Comparison of ENCODE assay signal across 8 cellular contexts in genomic region chr2:231786177-231786916, GRCh38. TPM values are rescaled to one million over a fixed set of nuclear protein-coding genes. Genes with fewer than 3 reads are reported as not detected.
DNase-seq lines count a peak whose midpoint lies in the region; ATAC-seq lines count a peak whose summit lies in the region.

TSS of gene COPS7B (plus strand) at chr2:231786445. CDS start at chr2:231788571, 2,126 bp downstream.

- POLR2A ChIA-PET in activated CD8-positive, alpha-beta memory T cell treated with anti-CD3 and anti-CD28 coated beads for 36 hours (lab: Charles Lee): interaction anchor here (0.6 kb wide), 2 partner anchors 173 to 322 kb away, joined by 3 to 6 read pairs; partner anchors contain the start of gene NCL

- H3K4me1 Mint-ChIP-seq in effector memory CD8-positive, alpha-beta T cell (ENCODE audit: low read depth in 2 of 2): peaks cover 53 to 65% of the 10 kb centered on the region in 2 donors
- peaks cover 49% of the 10 kb centered on the region for H3K4me1 Mint-ChIP-seq in memory B cell

- peak within 1 kb of the TSS; percentile 80 to 91 for H3K4me3 Mint-ChIP-seq in effector memory CD8-positive, alpha-beta T cell
- peak within 1 kb of the TSS; percentile 98 for H3K4me3 Mint-ChIP-seq in memory B cell

- ATAC-seq in GM19438 (IDR thresholded peaks at IDR 0.05; ENCODE audit: low read depth, unreplicated experiment) (peak; percentile 60), memory B cell (ENCODE audit: low read depth) (peak; percentile 64)
- ATAC-seq in effector memory CD8-positive, alpha-beta T cell (replicated peaks): peak; percentile 59

- no peaks in the 10 kb centered on the region for H3K9me3 Mint-ChIP-seq in effector memory CD8-positive, alpha-beta T cell
- no peaks in the 10 kb centered on the region for H3K9me3 Mint-ChIP-seq in memory B cell

- H3K27ac Mint-ChIP-seq in effector memory CD8-positive, alpha-beta T cell: peak within 1 kb of the TSS; percentile 89 to 93
- H3K27ac Mint-ChIP-seq in memory B cell: peak within 1 kb of the TSS; percentile 90

- peaks cover 23% of the 10 kb centered on the region for H3K36me3 Mint-ChIP-seq in effector memory CD8-positive, alpha-beta T cell (ENCODE audit: insufficient read depth)
- H3K36me3 Mint-ChIP-seq in memory B cell: peaks cover 10% of the 10 kb centered on the region

- DNase-seq in CD1c-positive myeloid dendritic cell (ENCODE audit: extremely low spot score) (peak; percentile 95), HPDE6-E6E7 (ENCODE audit: extremely low spot score) (peak; percentile 62), NOMO-1 (lab: John Stamatoyannopoulos, UW; ENCODE audit: unreplicated experiment in 2 of 2) (peak; percentile 67 to 87), memory B cell (ENCODE audit: low spot score in 2 of 2) (peak; percentile 76 to 86)
- peak; percentile 69 to 78 (median 73) for DNase-seq in effector memory CD8-positive, alpha-beta T cell
- peak; percentile 70 for DNase-seq in stimulated activated CD8-positive, alpha-beta memory T cell treated with anti-CD3 and anti-CD28 coated beads, Interleukin-12 subunit alpha, Interleukin-12 subunit beta, amount 100 ng/mL, for 24 hours (ENCODE audit: extremely low read depth)

- CTCF ChIA-PET in activated CD8-positive, alpha-beta memory T cell treated with anti-CD3 and anti-CD28 coated beads for 36 hours (lab: Charles Lee): interaction anchor here (0.8 to 2.0 kb wide), 6 partner anchors 12 to 114 kb away, joined by 3 to 5 read pairs (median 3); no protein-coding TSS in a partner anchor

- H3K27me3 Mint-ChIP-seq in effector memory CD8-positive, alpha-beta T cell: no peaks in the 10 kb centered on the region
- no peaks in the 10 kb centered on the region for H3K27me3 Mint-ChIP-seq in memory B cell

RNA-seq across cellular contexts. Expression of gene COPS7B, which starts in this region (rescaled TPM):
- 10 to 100 TPM; 54.6 to 56.1 TPM for total RNA-seq in activated CD8-positive, alpha-beta memory T cell treated with anti-CD3 and anti-CD28 coated beads for 36 hours

Comparison
In these comparisons a context has a peak if more than half of its experiments do, and no peak if none do; other contexts are left out.
1. Peak in every context shown above with its lines: DNase-seq and ATAC-seq.